In the genomic region with DNA sequence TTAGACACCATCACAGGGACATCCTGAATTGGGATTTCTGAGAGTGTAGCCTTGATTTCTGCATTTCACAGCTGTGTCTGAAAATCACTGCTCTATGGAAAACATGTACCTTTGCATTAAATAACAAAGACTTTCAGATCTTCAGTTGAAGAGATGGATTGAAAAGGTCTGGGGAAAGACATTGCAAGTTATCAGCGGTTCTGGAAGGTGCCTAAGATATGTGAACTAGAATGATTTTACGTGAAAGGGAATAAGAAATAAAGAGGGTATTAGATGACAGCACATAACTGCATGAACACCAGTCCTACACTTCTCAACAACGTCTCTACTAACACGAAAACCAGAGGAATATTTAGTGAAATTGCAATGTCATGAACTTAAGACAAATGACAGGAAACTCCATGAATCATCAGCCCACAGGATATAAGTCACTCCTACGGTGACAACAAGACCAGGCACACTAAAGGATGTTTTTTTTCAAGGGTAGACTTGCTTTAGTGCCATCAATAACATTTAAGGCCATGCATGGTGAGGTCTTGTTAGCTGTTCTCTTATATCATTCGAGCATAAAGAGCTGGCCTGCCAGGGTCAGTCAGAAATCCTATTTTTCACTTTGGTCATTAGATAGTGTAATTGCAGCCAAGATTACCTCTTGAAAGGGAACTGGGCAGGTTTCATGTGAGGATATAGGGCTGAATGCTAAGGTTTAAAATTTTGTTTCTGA, we compare ENCODE assay signal across 8 cellular contexts.
A peak's percentile ranks its signal among the peaks of the same experiment; 100 is the strongest.
DNase-seq lines count a peak whose midpoint lies in the region; ATAC-seq, FAIRE-seq and TF ChIP-seq lines count a peak whose summit lies in the region.

No MANE protein-coding gene starts in this region.

- H3K27me3 Mint-ChIP-seq in activated CD4-positive, alpha-beta T cell treated with anti-CD3 and anti-CD28 coated beads for 36 hours, result peaks cover 2% of the 10 kb centered on the region
- H3K27me3 Mint-ChIP-seq in immature natural killer cell (ENCODE audit: low read depth in 3 of 3), result no peaks in the 10 kb centered on the region

- H2BK20ac ChIP-seq in H1 (ENCODE audit: low read length), result no peak overlapping the region

- H3K4me3 Mint-ChIP-seq in activated CD4-positive, alpha-beta T cell treated with anti-CD3 and anti-CD28 coated beads for 36 hours, result peak overlapping the region; percentile 48
- H3K4me3 Mint-ChIP-seq in immature natural killer cell, result no peak overlapping the region

- no peaks in the 10 kb centered on the region for H3K79me2 ChIP-seq in H1 (ENCODE audit: control insufficient read depth in 1 of 2, insufficient read depth in 2 of 2, low read length in 2 of 2)
- no peaks in the 10 kb centered on the region for H3K79me2 ChIP-seq in smooth muscle cell (ENCODE audit: low read depth)

- TF ChIP-seq EP300 in H1 (IDR thresholded peaks at IDR 0.05; ENCODE audit: borderline replicate concordance in 1 of 2, low read depth in 2 of 2, low read length in 2 of 2), result no peak

- peak; percentile 7 for DNase-seq in activated CD4-positive, alpha-beta T cell treated with anti-CD3 and anti-CD28 coated beads for 36 hours
- no peak for DNase-seq in activated CD4-positive, alpha-beta T cell treated with anti-CD3 and anti-CD28 coated beads, Interleukin-2, amount 50 U/mL, for 48 hours
- DNase-seq in RWPE2 (ENCODE audit: low spot score), result no peak
- DNase-seq in H1 (ENCODE audit: low read depth in 1 of 2, low spot score in 2 of 2), result no peak
- DNase-seq in smooth muscle cell (lab: John Stamatoyannopoulos, UW; ENCODE audit: unreplicated experiment), result no peak
- no peak for DNase-seq in central memory CD4-positive, alpha-beta T cell
- DNase-seq in immature natural killer cell, result no peak

- no peak for TF ChIP-seq RAD21 in H1 (IDR thresholded peaks at IDR 0.05 in 1 of 2, conservative IDR thresholded peaks at IDR 0.05 in 1 of 2; ENCODE audit: low read depth in 2 of 2, low read length in 2 of 2)

- no peak for TF ChIP-seq POLR2A in H1 (IDR thresholded peaks at IDR 0.05; ENCODE audit: control extremely low read depth in 1 of 2, low read depth in 2 of 2, low read length in 2 of 2)

- no peaks in the 10 kb centered on the region for H3K79me1 ChIP-seq in H1 (ENCODE audit: low read depth, low read length)

- peaks cover 34% of the 10 kb centered on the region for H3K4me1 Mint-ChIP-seq in activated CD4-positive, alpha-beta T cell treated with anti-CD3 and anti-CD28 coated beads for 36 hours
- H3K4me1 Mint-ChIP-seq in immature natural killer cell, result peaks cover 0 to 3% of the 10 kb centered on the region in 2 donors

- no peak overlapping the region for H3K14ac ChIP-seq in H1 (ENCODE audit: insufficient read length)

- 96% methylated on average over 6 of the region's 6 CpGs; no CpG with 5 or more reads in 1 of the 2 experiments for WGBS in H1 (ENCODE audit: extremely low coverage in 1 of 2, insufficient coverage in 1 of 2, insufficient read length in 1 of 2, insufficient replicate concordance in 2 of 2, low coverage in 1 of 2, low lambda C conversion rate in 2 of 2, missing lambda C conversion rate in 1 of 2), 2 experiments
- WGBS in smooth muscle cell (ENCODE audit: low lambda C conversion rate), result 27% methylated on average over 6 of the region's 6 CpGs

- H2AFZ ChIP-seq in H1 (ENCODE audit: low read length) (0 out of 2 replicates have a peak overlapping the region, but pooled peaks have one; percentile 30), smooth muscle cell (ENCODE audit: low read depth) (no peak overlapping the region)

- no peak for FAIRE-seq in H1 (lab: Jason Lieb, UNC)

- H3K4me2 ChIP-seq in H1 (ENCODE audit: insufficient read depth in 1 of 2, low read depth in 2 of 2, low read length in 2 of 2) (no peak overlapping the region), smooth muscle cell (peak overlapping the region; percentile 76)

- no peak overlapping the region for H3K4ac ChIP-seq in H1 (replicated peaks; ENCODE audit: insufficient read length, low read depth, low read length)

- H3K23ac ChIP-seq in H1 (ENCODE audit: insufficient read length), result no peak overlapping the region

- H4K5ac ChIP-seq in H1 (ENCODE audit: insufficient read length, low read depth, low read length), result no peak overlapping the region

- no peak overlapping the region for H2AK5ac ChIP-seq in H1 (ENCODE audit: low read depth, low read length)

- no peaks in the 10 kb centered on the region for H3K36me3 ChIP-seq in RWPE2 (ENCODE audit: low read depth)
- 0 out of 8 replicates have a peak, but pooled peaks cover 0 to 3% (median 0%) of the 10 kb centered on the region in 4 experiments for H3K36me3 ChIP-seq in H1 (ENCODE audit: control insufficient read depth in 2 of 4, insufficient read depth in 4 of 4, low read length in 3 of 4)
- H3K36me3 ChIP-seq in smooth muscle cell (ENCODE audit: low read depth), result no peaks in the 10 kb centered on the region

- ATAC-seq in activated CD4-positive, alpha-beta T cell treated with anti-CD3 and anti-CD28 coated beads for 36 hours, result peak; percentile 98
- ATAC-seq in RWPE2 (ENCODE audit: low read depth) (peak; percentile 54), HG02678 (IDR thresholded peaks at IDR 0.05; ENCODE audit: unreplicated experiment) (no peak)

- no peaks in the 10 kb centered on the region for H3F3A ChIP-seq in smooth muscle cell (ENCODE audit: low read depth)

- no peak overlapping the region for H2BK15ac ChIP-seq in H1 (ENCODE audit: low read length)

- peaks cover 6% of the 10 kb centered on the region for H3K9me3 Mint-ChIP-seq in activated CD4-positive, alpha-beta T cell treated with anti-CD3 and anti-CD28 coated beads for 36 hours (ENCODE audit: low read depth)
- H3K9me3 Mint-ChIP-seq in immature natural killer cell, result peaks cover 4 to 37% (median 9%) of the 10 kb centered on the region in 6 donors

- no peaks in the 10 kb centered on the region for H3K23me2 ChIP-seq in H1 (ENCODE audit: low read depth, low read length)

- H3K4me3 ChIP-seq in RWPE2 (ENCODE audit: severe bottlenecking), result no peak overlapping the region
- no peak overlapping the region for H3K4me3 ChIP-seq in H1 (ENCODE audit: extremely low read depth in 1 of 4, insufficient read depth in 2 of 4, low read depth in 3 of 4, low read length in 4 of 4)
- H3K4me3 ChIP-seq in smooth muscle cell, result no peak overlapping the region

- H3K56ac ChIP-seq in H1 (replicated peaks; ENCODE audit: insufficient read length, low read depth, low read length), result no peak overlapping the region

- no peak overlapping the region for H2BK12ac ChIP-seq in H1 (ENCODE audit: low read depth, low read length)

- CTCF ChIA-PET in activated CD4-positive, alpha-beta T cell treated with anti-CD3 and anti-CD28 coated beads for 36 hours (lab: Charles Lee), result interaction anchor here (0.8 kb wide), 1 partner anchor 14 kb away, joined by 3 read pairs; no protein-coding TSS in a partner anchor
- CTCF ChIA-PET in H1 (lab: Charles Lee; ENCODE audit: partially characterized antibody), result interaction anchor here (0.6 kb wide), 1 partner anchor 43 kb away, joined by 3 read pairs; no protein-coding TSS in a partner anchor

- H4K20me1 ChIP-seq in H1 (replicated peaks in 1 of 2; ENCODE audit: control insufficient read depth in 1 of 2, insufficient read depth in 2 of 2, low read length in 2 of 2), result no peaks in the 10 kb centered on the region
- no peaks in the 10 kb centered on the region for H4K20me1 ChIP-seq in smooth muscle cell (ENCODE audit: low read depth)

- POLR2A ChIA-PET in activated CD4-positive, alpha-beta T cell treated with anti-CD3 and anti-CD28 coated beads for 36 hours (lab: Charles Lee), result no interaction called here
- POLR2A ChIA-PET in H1 (lab: Charles Lee; ENCODE audit: partially characterized antibody), result no interaction called here

- H3K4me1 ChIP-seq in RWPE2 (ENCODE audit: insufficient read depth, poor library complexity, severe bottlenecking), result peaks cover 9% of the 10 kb centered on the region
- H3K4me1 ChIP-seq in H1 (replicated peaks in 1 of 4; ENCODE audit: control insufficient read depth in 3 of 4, insufficient read depth in 4 of 4, low read length in 3 of 4), result no peaks in the 10 kb centered on the region
- peaks cover 3% of the 10 kb centered on the region for H3K4me1 ChIP-seq in smooth muscle cell (ENCODE audit: low read depth)

- no peak overlapping the region for H4K8ac ChIP-seq in H1 (ENCODE audit: extremely low read depth, insufficient read depth, low read length)

- H3K36me3 Mint-ChIP-seq in activated CD4-positive, alpha-beta T cell treated with anti-CD3 and anti-CD28 coated beads for 36 hours (ENCODE audit: low read depth), result peaks cover 8% of the 10 kb centered on the region
- peaks cover 0 to 11% (median 0%) of the 10 kb centered on the region in 3 donors for H3K36me3 Mint-ChIP-seq in immature natural killer cell

- H2BK5ac ChIP-seq in H1 (ENCODE audit: low read depth, low read length), result no peak overlapping the region

- H3K27ac ChIP-seq in RWPE2 (ENCODE audit: poor library complexity, severe bottlenecking) (peak overlapping the region; percentile 14), H1 (ENCODE audit: low read depth, low read length) (no peak overlapping the region), smooth muscle cell (ENCODE audit: low read depth) (peak overlapping the region; percentile 42)

- no peak overlapping the region for H4K91ac ChIP-seq in H1 (replicated peaks; ENCODE audit: insufficient read length, low read length)

- intact Hi-C loops in activated CD4-positive, alpha-beta T cell treated with anti-CD3 and anti-CD28 coated beads for 36 hours (cut with DNase I, micrococcal nuclease), result loop anchor here in 1 of 2 experiments (1.0 to 5.0 kb wide), 4 partner anchors 207 to 564 kb away; partner anchors contain the start of gene BACH1

- H2BK120ac ChIP-seq in H1 (replicated peaks; ENCODE audit: low read depth, low read length), result no peak overlapping the region

- no peak overlapping the region for H3K18ac ChIP-seq in H1 (ENCODE audit: extremely low read depth, low read length)

- TF ChIP-seq CTCF in RWPE2 (IDR thresholded peaks at IDR 0.05; ENCODE audit: poor library complexity, severe bottlenecking) (no peak), H1 (IDR thresholded peaks at IDR 0.05; ENCODE audit: control extremely low read depth in 1 of 3, insufficient read depth in 1 of 3, low read depth in 1 of 3, low read length in 3 of 3) (no peak), smooth muscle cell (IDR thresholded peaks at IDR 0.05; ENCODE audit: borderline replicate concordance, insufficient read depth, poor library complexity, severe bottlenecking) (no peak)

- peak overlapping the region; percentile 82 for H3K27ac Mint-ChIP-seq in activated CD4-positive, alpha-beta T cell treated with anti-CD3 and anti-CD28 coated beads for 36 hours
- no peak overlapping the region for H3K27ac Mint-ChIP-seq in immature natural killer cell

- H3K27me3 ChIP-seq in RWPE2 (ENCODE audit: insufficient read depth, poor library complexity, severe bottlenecking) (no peaks in the 10 kb centered on the region), H1 (replicated peaks in 1 of 4; ENCODE audit: control insufficient read depth in 3 of 4, extremely low read depth in 1 of 4, insufficient read depth in 3 of 4, low read length in 3 of 4) (no peaks in the 10 kb centered on the region), smooth muscle cell (ENCODE audit: low read depth) (no peaks in the 10 kb centered on the region)

- H3K9me3 ChIP-seq in RWPE2 (ENCODE audit: severe bottlenecking) (no peaks in the 10 kb centered on the region), H1 (ENCODE audit: insufficient read depth in 2 of 2, low read depth in 1 of 2, low read length in 1 of 2) (no peaks in the 10 kb centered on the region), smooth muscle cell (replicated peaks; ENCODE audit: low read depth) (no peaks in the 10 kb centered on the region)

- H3K9ac ChIP-seq in H1 (replicated peaks in 1 of 4; ENCODE audit: extremely low read depth in 1 of 4, low read depth in 3 of 4, low read length in 3 of 4) (no peak overlapping the region), smooth muscle cell (ENCODE audit: low read depth) (no peak overlapping the region)
